Comparison of ENCODE assay signal across 1 cellular context in the genomic region with DNA sequence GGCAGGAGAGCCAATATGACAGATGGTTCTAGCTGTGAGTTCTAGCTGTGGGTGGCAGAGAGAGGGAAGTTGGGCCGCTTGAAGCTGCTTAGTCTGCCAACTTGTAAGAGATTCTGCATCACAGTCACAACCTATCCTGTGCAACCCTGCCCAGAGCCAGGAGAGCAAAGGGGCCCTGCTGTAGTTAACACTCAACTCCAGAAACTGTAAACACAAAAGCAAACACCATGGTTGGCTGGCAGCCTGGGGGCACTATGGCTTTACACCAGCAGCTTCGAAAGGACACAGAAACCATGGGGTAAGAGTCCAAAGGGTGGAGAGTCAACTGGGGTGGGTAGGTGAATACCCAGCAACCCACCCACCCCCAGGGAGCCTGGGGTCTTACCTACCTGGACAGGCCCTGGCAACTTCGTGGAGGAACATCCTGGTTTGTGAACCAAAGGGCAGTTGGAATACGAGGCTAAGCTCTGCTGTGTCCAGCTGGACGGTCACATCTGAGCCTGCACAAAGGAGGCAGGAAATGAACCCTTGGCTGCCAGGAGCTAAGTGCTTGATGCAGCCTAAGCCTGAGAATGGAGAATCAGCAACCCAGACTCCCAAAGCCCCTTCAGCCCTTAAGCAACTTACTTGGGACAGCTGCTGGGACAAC.
TF ChIP-seq lines count a peak whose summit lies in the region.

No MANE protein-coding gene starts in this region.

TF ChIP-seq in WTC11, 78 proteins besides CTCF, POLR2A, EP300 and RAD21 (continued from another document):
- TF ChIP-seq, protein P1, sequence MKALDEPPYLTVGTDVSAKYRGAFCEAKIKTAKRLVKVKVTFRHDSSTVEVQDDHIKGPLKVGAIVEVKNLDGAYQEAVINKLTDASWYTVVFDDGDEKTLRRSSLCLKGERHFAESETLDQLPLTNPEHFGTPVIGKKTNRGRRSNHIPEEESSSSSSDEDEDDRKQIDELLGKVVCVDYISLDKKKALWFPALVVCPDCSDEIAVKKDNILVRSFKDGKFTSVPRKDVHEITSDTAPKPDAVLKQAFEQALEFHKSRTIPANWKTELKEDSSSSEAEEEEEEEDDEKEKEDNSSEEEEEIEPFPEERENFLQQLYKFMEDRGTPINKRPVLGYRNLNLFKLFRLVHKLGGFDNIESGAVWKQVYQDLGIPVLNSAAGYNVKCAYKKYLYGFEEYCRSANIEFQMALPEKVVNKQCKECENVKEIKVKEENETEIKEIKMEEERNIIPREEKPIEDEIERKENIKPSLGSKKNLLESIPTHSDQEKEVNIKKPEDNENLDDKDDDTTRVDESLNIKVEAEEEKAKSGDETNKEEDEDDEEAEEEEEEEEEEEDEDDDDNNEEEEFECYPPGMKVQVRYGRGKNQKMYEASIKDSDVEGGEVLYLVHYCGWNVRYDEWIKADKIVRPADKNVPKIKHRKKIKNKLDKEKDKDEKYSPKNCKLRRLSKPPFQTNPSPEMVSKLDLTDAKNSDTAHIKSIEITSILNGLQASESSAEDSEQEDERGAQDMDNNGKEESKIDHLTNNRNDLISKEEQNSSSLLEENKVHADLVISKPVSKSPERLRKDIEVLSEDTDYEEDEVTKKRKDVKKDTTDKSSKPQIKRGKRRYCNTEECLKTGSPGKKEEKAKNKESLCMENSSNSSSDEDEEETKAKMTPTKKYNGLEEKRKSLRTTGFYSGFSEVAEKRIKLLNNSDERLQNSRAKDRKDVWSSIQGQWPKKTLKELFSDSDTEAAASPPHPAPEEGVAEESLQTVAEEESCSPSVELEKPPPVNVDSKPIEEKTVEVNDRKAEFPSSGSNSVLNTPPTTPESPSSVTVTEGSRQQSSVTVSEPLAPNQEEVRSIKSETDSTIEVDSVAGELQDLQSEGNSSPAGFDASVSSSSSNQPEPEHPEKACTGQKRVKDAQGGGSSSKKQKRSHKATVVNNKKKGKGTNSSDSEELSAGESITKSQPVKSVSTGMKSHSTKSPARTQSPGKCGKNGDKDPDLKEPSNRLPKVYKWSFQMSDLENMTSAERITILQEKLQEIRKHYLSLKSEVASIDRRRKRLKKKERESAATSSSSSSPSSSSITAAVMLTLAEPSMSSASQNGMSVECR (CRISPR knock-in tag; IDR thresholded peaks at IDR 0.05; ENCODE audit: borderline replicate concordance), result no peak
- no peak for TF ChIP-seq HMGA2 (CRISPR knock-in tag; IDR thresholded peaks at IDR 0.05)
- TF ChIP-seq ZNF138 (CRISPR knock-in tag; conservative IDR thresholded peaks at IDR 0.05), result no peak
- TF ChIP-seq, protein P2, sequence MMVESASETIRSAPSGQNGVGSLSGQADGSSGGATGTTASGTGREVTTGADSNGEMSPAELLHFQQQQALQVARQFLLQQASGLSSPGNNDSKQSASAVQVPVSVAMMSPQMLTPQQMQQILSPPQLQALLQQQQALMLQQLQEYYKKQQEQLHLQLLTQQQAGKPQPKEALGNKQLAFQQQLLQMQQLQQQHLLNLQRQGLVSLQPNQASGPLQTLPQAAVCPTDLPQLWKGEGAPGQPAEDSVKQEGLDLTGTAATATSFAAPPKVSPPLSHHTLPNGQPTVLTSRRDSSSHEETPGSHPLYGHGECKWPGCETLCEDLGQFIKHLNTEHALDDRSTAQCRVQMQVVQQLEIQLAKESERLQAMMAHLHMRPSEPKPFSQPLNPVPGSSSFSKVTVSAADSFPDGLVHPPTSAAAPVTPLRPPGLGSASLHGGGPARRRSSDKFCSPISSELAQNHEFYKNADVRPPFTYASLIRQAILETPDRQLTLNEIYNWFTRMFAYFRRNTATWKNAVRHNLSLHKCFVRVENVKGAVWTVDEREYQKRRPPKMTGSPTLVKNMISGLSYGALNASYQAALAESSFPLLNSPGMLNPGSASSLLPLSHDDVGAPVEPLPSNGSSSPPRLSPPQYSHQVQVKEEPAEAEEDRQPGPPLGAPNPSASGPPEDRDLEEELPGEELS (CRISPR knock-in tag; IDR thresholded peaks at IDR 0.05), result no peak
- no peak for TF ChIP-seq JUN (CRISPR knock-in tag; IDR thresholded peaks at IDR 0.05)
- TF ChIP-seq, protein P3, sequence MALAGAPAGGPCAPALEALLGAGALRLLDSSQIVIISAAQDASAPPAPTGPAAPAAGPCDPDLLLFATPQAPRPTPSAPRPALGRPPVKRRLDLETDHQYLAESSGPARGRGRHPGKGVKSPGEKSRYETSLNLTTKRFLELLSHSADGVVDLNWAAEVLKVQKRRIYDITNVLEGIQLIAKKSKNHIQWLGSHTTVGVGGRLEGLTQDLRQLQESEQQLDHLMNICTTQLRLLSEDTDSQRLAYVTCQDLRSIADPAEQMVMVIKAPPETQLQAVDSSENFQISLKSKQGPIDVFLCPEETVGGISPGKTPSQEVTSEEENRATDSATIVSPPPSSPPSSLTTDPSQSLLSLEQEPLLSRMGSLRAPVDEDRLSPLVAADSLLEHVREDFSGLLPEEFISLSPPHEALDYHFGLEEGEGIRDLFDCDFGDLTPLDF (CRISPR knock-in tag; IDR thresholded peaks at IDR 0.05), result no peak
- no peak for TF ChIP-seq GRHL2 (CRISPR knock-in tag; IDR thresholded peaks at IDR 0.05; ENCODE audit: insufficient replicate concordance, severe bottlenecking)
- no peak for TF ChIP-seq FOXJ3 (CRISPR knock-in tag; IDR thresholded peaks at IDR 0.05; ENCODE audit: borderline replicate concordance)
- no peak for TF ChIP-seq KAT7 (CRISPR knock-in tag; IDR thresholded peaks at IDR 0.05; ENCODE audit: borderline replicate concordance)
- TF ChIP-seq, protein P4, sequence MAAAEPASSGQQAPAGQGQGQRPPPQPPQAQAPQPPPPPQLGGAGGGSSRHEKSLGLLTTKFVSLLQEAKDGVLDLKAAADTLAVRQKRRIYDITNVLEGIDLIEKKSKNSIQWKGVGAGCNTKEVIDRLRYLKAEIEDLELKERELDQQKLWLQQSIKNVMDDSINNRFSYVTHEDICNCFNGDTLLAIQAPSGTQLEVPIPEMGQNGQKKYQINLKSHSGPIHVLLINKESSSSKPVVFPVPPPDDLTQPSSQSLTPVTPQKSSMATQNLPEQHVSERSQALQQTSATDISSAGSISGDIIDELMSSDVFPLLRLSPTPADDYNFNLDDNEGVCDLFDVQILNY (CRISPR knock-in tag; IDR thresholded peaks at IDR 0.05), result no peak
- TF ChIP-seq ZNF263 (CRISPR knock-in tag; IDR thresholded peaks at IDR 0.05; ENCODE audit: low read depth), result no peak
- no peak for TF ChIP-seq NR2C2 (CRISPR knock-in tag; IDR thresholded peaks at IDR 0.05)
